In genomic region chrX:13692771-13693231, GRCh38 we compare ENCODE assay signal across 1 cellular context.
A peak's percentile ranks its signal among the peaks of the same experiment; 100 is the strongest.
TF ChIP-seq lines count a peak whose summit lies in the region.

No MANE protein-coding gene starts in this region.

TF ChIP-seq in GM12878, 131 proteins besides CTCF, POLR2A, EP300 and RAD21:
- TF ChIP-seq POLR2AphosphoS2 (IDR thresholded peaks at IDR 0.05; ENCODE audit: low read depth, low read length) (0 out of 2 replicates have a peak, but pooled peaks have one; percentile 43), PKNOX1 (IDR thresholded peaks at IDR 0.05) (no peak)
TF ChIP-seq in GM12878: peak in this region for 1.
